1 cellular context compared by ENCODE assay signal in the genomic region with DNA sequence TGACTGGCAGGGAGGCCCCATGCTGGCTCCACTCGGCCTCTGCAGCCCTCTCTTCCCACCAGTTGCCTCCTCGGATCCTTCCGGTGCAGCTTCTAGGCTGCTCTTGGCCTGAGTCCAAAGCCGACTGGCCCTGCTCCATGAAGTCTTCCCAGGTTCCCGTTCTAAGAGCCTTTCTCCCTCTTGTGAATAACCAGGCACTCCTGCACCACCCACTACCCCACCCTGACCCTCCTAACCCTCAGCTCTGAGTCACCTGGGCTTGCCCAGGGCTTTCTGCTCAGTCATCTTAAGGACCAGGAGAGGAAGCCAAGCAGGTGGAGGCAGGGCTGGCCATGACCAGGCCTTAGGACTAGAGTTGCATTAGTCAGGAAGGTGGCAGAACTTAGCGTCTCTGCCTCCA.
TF ChIP-seq lines count a peak whose summit lies in the region.

No MANE protein-coding gene starts in this region.

TF ChIP-seq in K562, 482 proteins besides CTCF, POLR2A, EP300 and RAD21 (continued from another document and continues in another):
- TF ChIP-seq MYNN (IDR thresholded peaks at IDR 0.05) = peak; percentile 63; the same call in 1 of the 2 replicates
- TF ChIP-seq MYNN (CRISPR knock-in tag; IDR thresholded peaks at IDR 0.05) = no peak
- TF ChIP-seq HMG20A (CRISPR knock-in tag; conservative IDR thresholded peaks at IDR 0.05) = no peak
- no peak for TF ChIP-seq RFX1 (IDR thresholded peaks at IDR 0.05)
- no peak for TF ChIP-seq ZNF445 (CRISPR knock-in tag; IDR thresholded peaks at IDR 0.05; ENCODE audit: low read depth)
- TF ChIP-seq ETV1 (tag; conservative IDR thresholded peaks at IDR 0.05; ENCODE audit: low read depth) = peak; percentile 48; the same call in 1 of the 2 replicates
- no peak for TF ChIP-seq FOXA3 (CRISPR knock-in tag; conservative IDR thresholded peaks at IDR 0.05 in 1 of 2, IDR thresholded peaks at IDR 0.05 in 1 of 2)
- no peak for TF ChIP-seq ZC3H4 (CRISPR knock-in tag; IDR thresholded peaks at IDR 0.05; ENCODE audit: borderline replicate concordance)
- TF ChIP-seq, protein P1, sequence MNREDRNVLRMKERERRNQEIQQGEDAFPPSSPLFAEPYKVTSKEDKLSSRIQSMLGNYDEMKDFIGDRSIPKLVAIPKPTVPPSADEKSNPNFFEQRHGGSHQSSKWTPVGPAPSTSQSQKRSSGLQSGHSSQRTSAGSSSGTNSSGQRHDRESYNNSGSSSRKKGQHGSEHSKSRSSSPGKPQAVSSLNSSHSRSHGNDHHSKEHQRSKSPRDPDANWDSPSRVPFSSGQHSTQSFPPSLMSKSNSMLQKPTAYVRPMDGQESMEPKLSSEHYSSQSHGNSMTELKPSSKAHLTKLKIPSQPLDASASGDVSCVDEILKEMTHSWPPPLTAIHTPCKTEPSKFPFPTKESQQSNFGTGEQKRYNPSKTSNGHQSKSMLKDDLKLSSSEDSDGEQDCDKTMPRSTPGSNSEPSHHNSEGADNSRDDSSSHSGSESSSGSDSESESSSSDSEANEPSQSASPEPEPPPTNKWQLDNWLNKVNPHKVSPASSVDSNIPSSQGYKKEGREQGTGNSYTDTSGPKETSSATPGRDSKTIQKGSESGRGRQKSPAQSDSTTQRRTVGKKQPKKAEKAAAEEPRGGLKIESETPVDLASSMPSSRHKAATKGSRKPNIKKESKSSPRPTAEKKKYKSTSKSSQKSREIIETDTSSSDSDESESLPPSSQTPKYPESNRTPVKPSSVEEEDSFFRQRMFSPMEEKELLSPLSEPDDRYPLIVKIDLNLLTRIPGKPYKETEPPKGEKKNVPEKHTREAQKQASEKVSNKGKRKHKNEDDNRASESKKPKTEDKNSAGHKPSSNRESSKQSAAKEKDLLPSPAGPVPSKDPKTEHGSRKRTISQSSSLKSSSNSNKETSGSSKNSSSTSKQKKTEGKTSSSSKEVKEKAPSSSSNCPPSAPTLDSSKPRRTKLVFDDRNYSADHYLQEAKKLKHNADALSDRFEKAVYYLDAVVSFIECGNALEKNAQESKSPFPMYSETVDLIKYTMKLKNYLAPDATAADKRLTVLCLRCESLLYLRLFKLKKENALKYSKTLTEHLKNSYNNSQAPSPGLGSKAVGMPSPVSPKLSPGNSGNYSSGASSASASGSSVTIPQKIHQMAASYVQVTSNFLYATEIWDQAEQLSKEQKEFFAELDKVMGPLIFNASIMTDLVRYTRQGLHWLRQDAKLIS (CRISPR knock-in tag; IDR thresholded peaks at IDR 0.05) = no peak
- no peak for TF ChIP-seq BMI1 (IDR thresholded peaks at IDR 0.05; ENCODE audit: low read length)
- no peak for TF ChIP-seq LARP7 (IDR thresholded peaks at IDR 0.05)
- TF ChIP-seq CXXC5 (CRISPR knock-in tag; IDR thresholded peaks at IDR 0.05) = no peak
- no peak for TF ChIP-seq NONO (IDR thresholded peaks at IDR 0.05; ENCODE audit: low read depth in 2 of 2, low read length in 1 of 2)
- TF ChIP-seq RB1 (IDR thresholded peaks at IDR 0.05; ENCODE audit: low read depth) = no peak
- no peak for TF ChIP-seq MEF2A (IDR thresholded peaks at IDR 0.05; ENCODE audit: control insufficient read depth, low read depth, low read length)
- no peak for TF ChIP-seq VEZF1 (CRISPR knock-in tag; IDR thresholded peaks at IDR 0.05)
- TF ChIP-seq, protein P2, sequence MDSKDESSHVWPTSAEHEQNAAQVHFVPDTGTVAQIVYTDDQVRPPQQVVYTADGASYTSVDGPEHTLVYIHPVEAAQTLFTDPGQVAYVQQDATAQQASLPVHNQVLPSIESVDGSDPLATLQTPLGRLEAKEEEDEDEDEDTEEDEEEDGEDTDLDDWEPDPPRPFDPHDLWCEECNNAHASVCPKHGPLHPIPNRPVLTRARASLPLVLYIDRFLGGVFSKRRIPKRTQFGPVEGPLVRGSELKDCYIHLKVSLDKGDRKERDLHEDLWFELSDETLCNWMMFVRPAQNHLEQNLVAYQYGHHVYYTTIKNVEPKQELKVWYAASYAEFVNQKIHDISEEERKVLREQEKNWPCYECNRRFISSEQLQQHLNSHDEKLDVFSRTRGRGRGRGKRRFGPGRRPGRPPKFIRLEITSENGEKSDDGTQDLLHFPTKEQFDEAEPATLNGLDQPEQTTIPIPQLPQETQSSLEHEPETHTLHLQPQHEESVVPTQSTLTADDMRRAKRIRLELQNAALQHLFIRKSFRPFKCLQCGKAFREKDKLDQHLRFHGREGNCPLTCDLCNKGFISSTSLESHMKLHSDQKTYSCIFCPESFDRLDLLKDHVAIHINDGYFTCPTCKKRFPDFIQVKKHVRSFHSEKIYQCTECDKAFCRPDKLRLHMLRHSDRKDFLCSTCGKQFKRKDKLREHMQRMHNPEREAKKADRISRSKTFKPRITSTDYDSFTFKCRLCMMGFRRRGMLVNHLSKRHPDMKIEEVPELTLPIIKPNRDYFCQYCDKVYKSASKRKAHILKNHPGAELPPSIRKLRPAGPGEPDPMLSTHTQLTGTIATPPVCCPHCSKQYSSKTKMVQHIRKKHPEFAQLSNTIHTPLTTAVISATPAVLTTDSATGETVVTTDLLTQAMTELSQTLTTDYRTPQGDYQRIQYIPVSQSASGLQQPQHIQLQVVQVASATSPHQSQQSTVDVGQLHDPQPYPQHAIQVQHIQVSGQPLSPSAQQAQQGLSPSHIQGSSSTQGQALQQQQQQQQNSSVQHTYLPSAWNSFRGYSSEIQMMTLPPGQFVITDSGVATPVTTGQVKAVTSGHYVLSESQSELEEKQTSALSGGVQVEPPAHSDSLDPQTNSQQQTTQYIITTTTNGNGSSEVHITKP (IDR thresholded peaks at IDR 0.05; ENCODE audit: partially characterized antibody) = no peak
- no peak for TF ChIP-seq GABPB1 (CRISPR knock-in tag; IDR thresholded peaks at IDR 0.05)
- no peak for TF ChIP-seq TRIM25 (IDR thresholded peaks at IDR 0.05; ENCODE audit: borderline replicate concordance)
- TF ChIP-seq MED1 (CRISPR knock-in tag; IDR thresholded peaks at IDR 0.05; ENCODE audit: borderline replicate concordance) = no peak
- TF ChIP-seq CSDE1 (IDR thresholded peaks at IDR 0.05) = no peak
- peak; percentile 81 for TF ChIP-seq FOSL1 (tag; conservative IDR thresholded peaks at IDR 0.05)
- no peak for TF ChIP-seq PHTF2 (CRISPR knock-in tag; IDR thresholded peaks at IDR 0.05)
- no peak for TF ChIP-seq HDAC1 (IDR thresholded peaks at IDR 0.05)
- TF ChIP-seq, protein P3, sequence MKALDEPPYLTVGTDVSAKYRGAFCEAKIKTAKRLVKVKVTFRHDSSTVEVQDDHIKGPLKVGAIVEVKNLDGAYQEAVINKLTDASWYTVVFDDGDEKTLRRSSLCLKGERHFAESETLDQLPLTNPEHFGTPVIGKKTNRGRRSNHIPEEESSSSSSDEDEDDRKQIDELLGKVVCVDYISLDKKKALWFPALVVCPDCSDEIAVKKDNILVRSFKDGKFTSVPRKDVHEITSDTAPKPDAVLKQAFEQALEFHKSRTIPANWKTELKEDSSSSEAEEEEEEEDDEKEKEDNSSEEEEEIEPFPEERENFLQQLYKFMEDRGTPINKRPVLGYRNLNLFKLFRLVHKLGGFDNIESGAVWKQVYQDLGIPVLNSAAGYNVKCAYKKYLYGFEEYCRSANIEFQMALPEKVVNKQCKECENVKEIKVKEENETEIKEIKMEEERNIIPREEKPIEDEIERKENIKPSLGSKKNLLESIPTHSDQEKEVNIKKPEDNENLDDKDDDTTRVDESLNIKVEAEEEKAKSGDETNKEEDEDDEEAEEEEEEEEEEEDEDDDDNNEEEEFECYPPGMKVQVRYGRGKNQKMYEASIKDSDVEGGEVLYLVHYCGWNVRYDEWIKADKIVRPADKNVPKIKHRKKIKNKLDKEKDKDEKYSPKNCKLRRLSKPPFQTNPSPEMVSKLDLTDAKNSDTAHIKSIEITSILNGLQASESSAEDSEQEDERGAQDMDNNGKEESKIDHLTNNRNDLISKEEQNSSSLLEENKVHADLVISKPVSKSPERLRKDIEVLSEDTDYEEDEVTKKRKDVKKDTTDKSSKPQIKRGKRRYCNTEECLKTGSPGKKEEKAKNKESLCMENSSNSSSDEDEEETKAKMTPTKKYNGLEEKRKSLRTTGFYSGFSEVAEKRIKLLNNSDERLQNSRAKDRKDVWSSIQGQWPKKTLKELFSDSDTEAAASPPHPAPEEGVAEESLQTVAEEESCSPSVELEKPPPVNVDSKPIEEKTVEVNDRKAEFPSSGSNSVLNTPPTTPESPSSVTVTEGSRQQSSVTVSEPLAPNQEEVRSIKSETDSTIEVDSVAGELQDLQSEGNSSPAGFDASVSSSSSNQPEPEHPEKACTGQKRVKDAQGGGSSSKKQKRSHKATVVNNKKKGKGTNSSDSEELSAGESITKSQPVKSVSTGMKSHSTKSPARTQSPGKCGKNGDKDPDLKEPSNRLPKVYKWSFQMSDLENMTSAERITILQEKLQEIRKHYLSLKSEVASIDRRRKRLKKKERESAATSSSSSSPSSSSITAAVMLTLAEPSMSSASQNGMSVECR (CRISPR knock-in tag; IDR thresholded peaks at IDR 0.05) = no peak
- TF ChIP-seq, protein P4, sequence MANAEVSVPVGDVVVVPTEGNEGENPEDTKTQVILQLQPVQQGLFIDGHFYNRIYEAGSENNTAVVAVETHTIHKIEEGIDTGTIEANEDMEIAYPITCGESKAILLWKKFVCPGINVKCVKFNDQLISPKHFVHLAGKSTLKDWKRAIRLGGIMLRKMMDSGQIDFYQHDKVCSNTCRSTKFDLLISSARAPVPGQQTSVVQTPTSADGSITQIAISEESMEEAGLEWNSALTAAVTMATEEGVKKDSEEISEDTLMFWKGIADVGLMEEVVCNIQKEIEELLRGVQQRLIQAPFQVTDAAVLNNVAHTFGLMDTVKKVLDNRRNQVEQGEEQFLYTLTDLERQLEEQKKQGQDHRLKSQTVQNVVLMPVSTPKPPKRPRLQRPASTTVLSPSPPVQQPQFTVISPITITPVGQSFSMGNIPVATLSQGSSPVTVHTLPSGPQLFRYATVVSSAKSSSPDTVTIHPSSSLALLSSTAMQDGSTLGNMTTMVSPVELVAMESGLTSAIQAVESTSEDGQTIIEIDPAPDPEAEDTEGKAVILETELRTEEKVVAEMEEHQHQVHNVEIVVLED (CRISPR knock-in tag; IDR thresholded peaks at IDR 0.05) = no peak
- no peak for TF ChIP-seq CBX8 (IDR thresholded peaks at IDR 0.05; ENCODE audit: borderline replicate concordance, extremely low read depth, low read depth, low read length, poor library complexity, severe bottlenecking)
- TF ChIP-seq, protein P5, sequence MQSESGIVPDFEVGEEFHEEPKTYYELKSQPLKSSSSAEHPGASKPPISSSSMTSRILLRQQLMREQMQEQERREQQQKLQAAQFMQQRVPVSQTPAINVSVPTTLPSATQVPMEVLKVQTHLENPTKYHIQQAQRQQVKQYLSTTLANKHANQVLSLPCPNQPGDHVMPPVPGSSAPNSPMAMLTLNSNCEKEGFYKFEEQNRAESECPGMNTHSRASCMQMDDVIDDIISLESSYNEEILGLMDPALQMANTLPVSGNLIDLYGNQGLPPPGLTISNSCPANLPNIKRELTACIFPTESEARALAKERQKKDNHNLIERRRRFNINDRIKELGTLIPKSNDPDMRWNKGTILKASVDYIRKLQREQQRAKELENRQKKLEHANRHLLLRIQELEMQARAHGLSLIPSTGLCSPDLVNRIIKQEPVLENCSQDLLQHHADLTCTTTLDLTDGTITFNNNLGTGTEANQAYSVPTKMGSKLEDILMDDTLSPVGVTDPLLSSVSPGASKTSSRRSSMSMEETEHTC (IDR thresholded peaks at IDR 0.05) = no peak
- no peak for TF ChIP-seq ARID3B (CRISPR knock-in tag; IDR thresholded peaks at IDR 0.05; ENCODE audit: borderline replicate concordance)
- TF ChIP-seq PTBP1 (IDR thresholded peaks at IDR 0.05; ENCODE audit: low read depth, low read length) = no peak
- no peak for TF ChIP-seq POLR2G (IDR thresholded peaks at IDR 0.05; ENCODE audit: low read depth, low read length)
- TF ChIP-seq E4F1 (CRISPR knock-in tag; IDR thresholded peaks at IDR 0.05; ENCODE audit: borderline replicate concordance) = no peak
- TF ChIP-seq CBX5 (IDR thresholded peaks at IDR 0.05; ENCODE audit: borderline replicate concordance, low read depth) = no peak
